ENCODE assay signal across 27 cellular contexts in the genomic region with DNA sequence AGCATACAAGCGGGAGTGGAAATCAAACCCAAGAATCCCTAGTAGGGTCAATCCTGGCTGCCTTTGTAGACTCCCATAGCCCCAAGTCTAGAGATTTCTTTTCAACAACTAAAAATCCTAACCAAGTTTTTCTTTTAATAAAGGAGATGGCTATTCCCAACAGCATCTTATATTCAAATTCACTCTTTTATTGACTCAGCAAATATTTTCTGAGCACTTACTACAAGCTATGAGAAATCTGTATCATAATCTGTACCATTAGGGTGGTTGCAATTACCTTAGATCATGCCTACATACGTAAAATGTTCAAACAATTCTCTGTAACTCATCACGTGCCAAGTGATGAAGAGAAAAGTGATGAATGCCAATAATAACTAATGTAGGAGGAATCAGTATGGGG.
"Had no signal": no experiment of that assay in that cellular context is flagged by ENCODE, and none has a peak within 500 bp of the region (broad histone marks: within the 10 kb centered on the region; RNA-seq: fewer than 3 reads in every experiment).

No MANE protein-coding gene starts in this region.

- H3K4me1 ChIP-seq: colonic mucosa, gastrocnemius medialis, gastroesophageal sphincter had no signal

- FAIRE-seq: colon, endometrium, endothelial cell of umbilical vein, frontal cortex had no signal

- H3K9me3 ChIP-seq: colonic mucosa, esophagus muscularis mucosa, esophagus squamous epithelium, gastrocnemius medialis, gastroesophageal sphincter, heart left ventricle, heart right ventricle had no signal

- H3K4me3 ChIP-seq: colonic mucosa, coronary artery, dorsolateral prefrontal cortex, esophagus muscularis mucosa, esophagus squamous epithelium, gastrocnemius medialis, gastroesophageal sphincter, heart left ventricle, heart right ventricle had no signal

- H3K36me3 ChIP-seq: colonic mucosa had no signal

- ATAC-seq: effector memory CD8-positive, alpha-beta T cell; esophagus mucosa; foreskin keratinocyte; gastrocnemius medialis; gastroesophageal sphincter; heart left ventricle; heart right ventricle had no signal

- DNase-seq: colonic mucosa; cortex of kidney; dermis blood vessel endothelial cell; dorsolateral prefrontal cortex; effector CD4-positive, alpha-beta T cell; effector CD8-positive, alpha-beta T cell; effector memory CD4-positive, alpha-beta T cell; effector memory CD8-positive, alpha-beta T cell; endodermal cell; erythroblast; esophagus squamous epithelium; foreskin fibroblast; foreskin keratinocyte; gastrocnemius medialis; glutamatergic neuron; head of caudate nucleus; heart left ventricle; heart right ventricle had no signal

- H3K27me3 ChIP-seq: colonic mucosa, dorsolateral prefrontal cortex, esophagus muscularis mucosa, esophagus squamous epithelium, foreskin keratinocyte, gastrocnemius medialis, gastroesophageal sphincter, heart left ventricle, heart right ventricle had no signal

- H3K27ac ChIP-seq: colonic mucosa, coronary artery, dorsolateral prefrontal cortex, epithelial cell of prostate, esophagus muscularis mucosa, esophagus squamous epithelium, foreskin keratinocyte, gastrocnemius medialis, gastroesophageal sphincter, heart left ventricle, heart right ventricle had no signal
